Comparison of ENCODE assay signal across 12 cellular contexts in the genomic region with DNA sequence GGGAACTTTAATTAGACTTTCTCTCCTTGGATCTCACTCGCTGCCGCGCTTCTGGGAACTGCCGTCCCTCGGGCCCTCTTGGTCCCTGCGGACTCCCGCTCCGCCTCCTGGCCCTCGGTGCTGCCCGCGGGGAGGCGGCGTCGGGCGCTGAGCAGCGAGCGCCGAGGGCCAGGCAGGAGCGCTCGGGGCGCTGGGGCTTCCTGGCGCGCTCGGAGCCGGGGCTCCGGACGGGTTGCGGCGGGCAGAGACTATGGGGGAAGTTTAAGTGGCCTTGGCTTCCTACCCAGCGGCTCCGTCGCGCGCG. TPM values are rescaled to one million over a fixed set of nuclear protein-coding genes. Genes with fewer than 3 reads are reported as not detected.
DNase-seq lines count a peak whose midpoint lies in the region; ATAC-seq and TF ChIP-seq lines count a peak whose summit lies in the region.
"Had no signal": no experiment of that assay in that cellular context is flagged by ENCODE, and none has a peak within 500 bp of the region (broad histone marks: within the 10 kb centered on the region; RNA-seq: fewer than 3 reads in every experiment).

No MANE protein-coding gene starts in this region.

- H3K4me2 ChIP-seq in MM.1S (ENCODE audit: low read depth, low read length), result peak overlapping the region; percentile 59; the same call in 1 of the 2 replicates

- H3K27me3 ChIP-seq in MM.1S (replicated peaks; ENCODE audit: insufficient read depth, low read length) (peaks cover 35% of the 10 kb centered on the region), foreskin keratinocyte (peaks cover 62% of the 10 kb centered on the region), neuron (ENCODE audit: insufficient read depth, low read length) (peaks cover 70% of the 10 kb centered on the region), thyroid gland (no peaks in the 10 kb centered on the region)

- TF ChIP-seq CTCF in MM.1S (IDR thresholded peaks at IDR 0.05; ENCODE audit: low read length) (no peak), foreskin keratinocyte (conservative IDR thresholded peaks at IDR 0.05) (no peak), thyroid gland (IDR thresholded peaks at IDR 0.05) (no peak)

- no peaks in the 10 kb centered on the region for H3K36me3 ChIP-seq in MM.1S (replicated peaks; ENCODE audit: insufficient read depth, low read length)
- no peaks in the 10 kb centered on the region for H3K36me3 ChIP-seq in neuron (ENCODE audit: insufficient read depth, low read length)
- H3K36me3 ChIP-seq in thyroid gland, result no peaks in the 10 kb centered on the region

- H3K4me3 ChIP-seq in MM.1S (ENCODE audit: low read length) (peak overlapping the region; percentile 64), neuron (ENCODE audit: low read length) (peak overlapping the region; percentile 40), thyroid gland (replicated peaks in 1 of 3) (peak overlapping the region in 1 of 3 donors; percentile 20)

- no peaks in the 10 kb centered on the region for H4K20me1 ChIP-seq in MM.1S (ENCODE audit: insufficient read depth, low read length)

- TF ChIP-seq POLR2A in thyroid gland (IDR thresholded peaks at IDR 0.05), result no peak

- H3F3A ChIP-seq in MM.1S (ENCODE audit: insufficient read depth, low read length), result no peaks in the 10 kb centered on the region

- ATAC-seq in foreskin keratinocyte, result peak; percentile 18
- ATAC-seq: natural killer cell had no signal

- H3K79me2 ChIP-seq in MM.1S (ENCODE audit: low read length), result no peaks in the 10 kb centered on the region

- intact Hi-C loops in thyroid gland (cut with DNase I), result no loop called here

- 0% methylated on average over 5 of the region's 35 CpGs; no CpG with 5 or more reads in 1 of the 2 donors for WGBS in thyroid gland, 2 donors

- H2AFZ ChIP-seq in MM.1S (ENCODE audit: low read length) (no peak overlapping the region), neuron (ENCODE audit: low read depth, low read length) (peak overlapping the region; percentile 85)

- H3K9me3 ChIP-seq in MM.1S (replicated peaks; ENCODE audit: insufficient read depth, low read length) (no peaks in the 10 kb centered on the region), neuron (ENCODE audit: low read length) (no peaks in the 10 kb centered on the region), thyroid gland (no peaks in the 10 kb centered on the region)

- H3K27ac ChIP-seq in MM.1S (ENCODE audit: low read length) (no peak overlapping the region), foreskin keratinocyte (no peak overlapping the region), thyroid gland (no peak overlapping the region)

- H3K4me1 ChIP-seq in MM.1S (ENCODE audit: low read length) (no peaks in the 10 kb centered on the region), foreskin keratinocyte (no peaks in the 10 kb centered on the region), neuron (ENCODE audit: insufficient read depth, low read length) (peaks cover 9% of the 10 kb centered on the region), thyroid gland (peaks cover 3 to 13% of the 10 kb centered on the region in 2 donors)

- DNase-seq in AG20443 (ENCODE audit: low spot score) (peak; percentile 46), MM.1S (peak; percentile 29), foreskin keratinocyte (no peak), thyroid gland (no peak), ecto neural progenitor cell (ENCODE audit: low spot score) (no peak), DMS53 treated with DMSO at 0.1 percent for 48 hours (lab: John Stamatoyannopoulos, UW; ENCODE audit: unreplicated experiment) (no peak), GDM1 (lab: John Stamatoyannopoulos, UW) (no peak)
- DNase-seq: CD8-positive, alpha-beta memory T cell; natural killer cell had no signal

- H3K9ac ChIP-seq in MM.1S (ENCODE audit: low read length), result no peak overlapping the region; the same call in 1 of the 2 replicates

- H3K9me2 ChIP-seq in MM.1S (replicated peaks; ENCODE audit: insufficient read depth, low read length), result no peaks in the 10 kb centered on the region

RNA-seq across cellular contexts. Expression of a gene that starts 0.7 kb away (rescaled TPM):
- total RNA-seq in foreskin keratinocyte (0.04 TPM in 1 of 2 replicates, not detected in the other), thyroid gland (1 to 10 TPM in 2 of 4 donors, under 1 TPM in 1, not detected in 1; 0.83 to 2.6 (median 1.4) TPM)
- 0.06 and 0.10 TPM in 2 replicates for polyA plus RNA-seq in foreskin keratinocyte
- total RNA-seq: CD8-positive, alpha-beta memory T cell; epithelial cell of proximal tubule; natural killer cell; T-helper 1 cell treated with Interleukin-12 subunit alpha and Interleukin-12 subunit beta and Interleukin-4 antibody, amounts not matched to agents 30 ng/mL and 1 ng/mL, for 36 hours had no signal
- polyA plus RNA-seq: CD8-positive, alpha-beta memory T cell had no signal

Comparison
In these comparisons a context has a peak if more than half of its experiments do, and no peak if none do; other contexts are left out.
1. DNase-seq: peak in AG20443 (single experiment) and MM.1S (single experiment); none in foreskin keratinocyte (0 of 2), thyroid gland (0 of 2), ecto neural progenitor cell (single experiment), DMS53 treated with DMSO at 0.1 percent for 48 hours (single experiment) and GDM1 (single experiment).